Comparison of ENCODE assay signal across 19 cellular contexts in the genomic region with DNA sequence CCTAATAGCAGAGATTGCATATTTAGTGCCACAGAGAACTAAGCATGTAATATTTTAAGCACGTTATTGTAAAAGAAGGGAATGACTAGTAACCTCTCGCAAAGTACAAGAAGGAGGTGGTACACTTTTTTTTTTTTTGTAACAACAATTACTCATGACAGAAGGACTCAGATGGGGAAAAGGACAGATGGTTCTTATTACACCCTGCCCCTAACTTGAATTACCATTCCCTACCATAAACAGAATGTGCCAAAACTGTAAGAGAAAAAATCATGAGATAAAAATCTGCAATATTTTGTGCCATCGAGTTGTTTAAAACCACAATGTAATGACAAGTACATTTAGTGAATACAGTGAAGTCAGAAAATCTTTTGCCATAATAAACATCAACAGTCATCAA. TPM values are rescaled to one million over a fixed set of nuclear protein-coding genes. Genes with fewer than 3 reads are reported as not detected.
DNase-seq lines count a peak whose midpoint lies in the region; ATAC-seq and TF ChIP-seq lines count a peak whose summit lies in the region.
"Had no signal": no experiment of that assay in that cellular context is flagged by ENCODE, and none has a peak within 500 bp of the region (broad histone marks: within the 10 kb centered on the region; RNA-seq: fewer than 3 reads in every experiment).

No MANE protein-coding gene starts in this region.

- no peak overlapping the region for H3K4me3 ChIP-seq in IMR-90 (ENCODE audit: insufficient read depth, low read depth, low read length)
- H3K4me3 ChIP-seq in PC-3 (ENCODE audit: low read length) = no peak overlapping the region
- H3K4me3 ChIP-seq: GM12878, upper lobe of right lung had no signal

- no peak overlapping the region for H2AK9ac ChIP-seq in IMR-90 (replicated peaks; ENCODE audit: low read depth, low read length, poor library complexity)

- H3K14ac ChIP-seq in IMR-90 (replicated peaks; ENCODE audit: low read depth, low read length) = no peak overlapping the region

- no peak for TF ChIP-seq POLR2A in IMR-90 (IDR thresholded peaks at IDR 0.05; ENCODE audit: low read depth, low read length)

- H3K9me2 ChIP-seq in PC-3 (replicated peaks; ENCODE audit: low read length) = no peaks in the 10 kb centered on the region

- H3K9ac ChIP-seq in IMR-90 (ENCODE audit: low read depth, low read length) (no peak overlapping the region), PC-3 (ENCODE audit: low read length) (no peak overlapping the region)

- H3K56ac ChIP-seq in IMR-90 (ENCODE audit: extremely low read depth, insufficient read depth, low read length) = no peak overlapping the region

- no peaks in the 10 kb centered on the region for H3K79me1 ChIP-seq in IMR-90 (ENCODE audit: low read depth in 1 of 2, low read length in 2 of 2)

- no peak overlapping the region for H2AFZ ChIP-seq in IMR-90 (replicated peaks; ENCODE audit: low read length, poor library complexity)
- H2AFZ ChIP-seq in PC-3 (ENCODE audit: low read length) = no peak overlapping the region

- H4K20me1 ChIP-seq in IMR-90 (ENCODE audit: insufficient read depth, low read length) = no peaks in the 10 kb centered on the region
- H4K20me1 ChIP-seq in PC-3 (ENCODE audit: low read length) = no peaks in the 10 kb centered on the region

- no peak overlapping the region for H3K27ac ChIP-seq in IMR-90 (ENCODE audit: insufficient read depth, low read length)
- H3K27ac ChIP-seq in PC-3 (ENCODE audit: low read length) = no peak overlapping the region
- H3K27ac ChIP-seq: C4-2B, neutrophil, upper lobe of right lung had no signal

- ATAC-seq in IMR-90 (ENCODE audit: low read depth) = peak; percentile 17
- ATAC-seq in PC-3 = no peak
- ATAC-seq in GM21528 (IDR thresholded peaks at IDR 0.05; ENCODE audit: low FRiP score, unreplicated experiment) = no peak
- ATAC-seq: GM12878; stimulated activated memory B cell treated with anti-CD40 and anti-IgM and Interleukin-4, amounts not matched to agents 10 μg/mL and 1 μg/mL and 100 μg/mL, for 72 hours; upper lobe of right lung had no signal

- H2AK5ac ChIP-seq in IMR-90 (ENCODE audit: low read depth, low read length) = no peak overlapping the region

- DNase-seq in DMS 273 (lab: John Stamatoyannopoulos, UW; ENCODE audit: unreplicated experiment) (peak; percentile 51), IMR-90 (peak; percentile 58), brain pericyte (ENCODE audit: low read depth, low spot score) (peak; percentile 42), myocyte (ENCODE audit: low read depth) (peak; percentile 56), PC-3 (no peak), KBM-7 (no peak)
- DNase-seq in activated T-cell treated with anti-CD3 and anti-CD28 coated beads, Interleukin-2, amount 50 U/mL, for 1 hour = no peak
- DNase-seq: activated CD4-positive, CD25-positive, alpha-beta regulatory T cell; activated gamma-delta T cell treated with Interleukin-2 at 50 U/mL for 16 hours; foreskin melanocyte; immature natural killer cell; NCI-H2081; NCI-H774; upper lobe of right lung had no signal

- H3F3A ChIP-seq in PC-3 (ENCODE audit: low read length, unreplicated experiment) = no peaks in the 10 kb centered on the region

- no peak overlapping the region for H4K8ac ChIP-seq in IMR-90 (ENCODE audit: low read depth in 2 of 2, low read length in 2 of 2)

- no TSS peak for BruUV-seq in IMR-90 (replicated peaks; lab: Mats Ljungman, UMichigan)
- no TSS peak for BruUV-seq in PC-3 (replicated peaks; lab: Mats Ljungman, UMichigan)

- dilution Hi-C loops in IMR-90 (cut with HindIII; ENCODE audit: low sequenced_read_pairs, unreplicated experiment) = no loop called here

- CTCF ChIA-PET in IMR-90 (lab: Yijun Ruan, JAX) (no interaction called here), PC-3 (lab: Charles Lee) (no interaction called here)

- H3K23ac ChIP-seq in IMR-90 (ENCODE audit: low read depth, low read length) = no peak overlapping the region

- H2BK15ac ChIP-seq in IMR-90 (ENCODE audit: low read depth, low read length) = no peak overlapping the region

- POLR2A ChIA-PET in IMR-90 (lab: Charles Lee; ENCODE audit: unreplicated experiment) (no interaction called here), PC-3 (lab: Charles Lee; ENCODE audit: unreplicated experiment) (no interaction called here)

- intact Hi-C loops in IMR-90 (cut with micrococcal nuclease) = no loop called here
- intact Hi-C loops in PC-3 (cut with micrococcal nuclease) = loop anchor here (10.0 kb wide), 1 partner anchor 195 kb away; no protein-coding TSS in a partner anchor

- H4K5ac ChIP-seq in IMR-90 (ENCODE audit: low read depth, low read length) = no peak overlapping the region

- H3K9me3 ChIP-seq in IMR-90 (ENCODE audit: control insufficient read depth, insufficient read depth, low read length) (no peaks in the 10 kb centered on the region), PC-3 (ENCODE audit: low read length) (no peaks in the 10 kb centered on the region)
- H3K9me3 ChIP-seq: neutrophil, upper lobe of right lung had no signal

- no peak for TF ChIP-seq RAD21 in IMR-90 (IDR thresholded peaks at IDR 0.05; ENCODE audit: low read length)

- TF ChIP-seq CTCF in IMR-90 (conservative IDR thresholded peaks at IDR 0.05; ENCODE audit: low read depth, low read length) = no peak
- no peak for TF ChIP-seq CTCF in PC-3 (conservative IDR thresholded peaks at IDR 0.05; ENCODE audit: low read depth, low read length)

- in situ Hi-C loops in IMR-90 (cut with MboI; ENCODE audit: low sequenced_read_pairs) = no loop called here
- in situ Hi-C loops in KBM-7 (cut with MboI; ENCODE audit: low pct_unique_long_range_greater_than_20kb, low sequenced_read_pairs) = no loop called here

- H3K4ac ChIP-seq in IMR-90 (ENCODE audit: low read depth, low read length) = no peak overlapping the region

- peaks cover 2% of the 10 kb centered on the region; the same call in 1 of the 2 replicates for H3K4me1 ChIP-seq in IMR-90 (ENCODE audit: control insufficient read depth, insufficient read depth, low read length)
- H3K4me1 ChIP-seq in PC-3 (ENCODE audit: insufficient read depth, low read length) = peaks cover 24% of the 10 kb centered on the region

- H2BK20ac ChIP-seq in IMR-90 (ENCODE audit: low read depth, low read length) = no peak overlapping the region

- H3K79me2 ChIP-seq in PC-3 (ENCODE audit: low read length) = no peaks in the 10 kb centered on the region

- peaks cover 2% of the 10 kb centered on the region; the same call in 1 of the 2 replicates for H3K9me1 ChIP-seq in IMR-90 (ENCODE audit: insufficient read depth, low read length)

- no CpG with 5 or more reads among the region's 3 CpGs for WGBS in IMR-90 (ENCODE audit: extremely low coverage in 2 of 2, insufficient read length in 1 of 2), 2 experiments

- H2BK120ac ChIP-seq in IMR-90 (ENCODE audit: low read depth, low read length) = no peak overlapping the region

- H3K18ac ChIP-seq in IMR-90 (ENCODE audit: low read depth, low read length) = no peak overlapping the region

- no peak overlapping the region for H2BK5ac ChIP-seq in IMR-90 (ENCODE audit: low read depth, low read length, poor library complexity, severe bottlenecking)

- H3K27me3 ChIP-seq in IMR-90 (ENCODE audit: control insufficient read depth, insufficient read depth, low read length) (no peaks in the 10 kb centered on the region), PC-3 (ENCODE audit: low read length) (no peaks in the 10 kb centered on the region)
- H3K27me3 ChIP-seq: neutrophil, upper lobe of right lung had no signal

- H3K36me3 ChIP-seq in IMR-90 (ENCODE audit: control insufficient read depth, insufficient read depth, low read length) = no peaks in the 10 kb centered on the region
- H3K36me3 ChIP-seq in PC-3 (ENCODE audit: low read depth, low read length) = no peaks in the 10 kb centered on the region
- H3K36me3 ChIP-seq: neutrophil, upper lobe of right lung had no signal

- no peak overlapping the region for H4K91ac ChIP-seq in IMR-90 (ENCODE audit: insufficient read depth, low read depth, low read length)

- H3K4me2 ChIP-seq in IMR-90 (ENCODE audit: low read depth, low read length) (no peak overlapping the region), PC-3 (ENCODE audit: low read length) (no peak overlapping the region)

TF ChIP-seq in IMR-90, 13 proteins besides CTCF, POLR2A, EP300 and RAD21:
- TF ChIP-seq RCOR1 (IDR thresholded peaks at IDR 0.05; ENCODE audit: insufficient replicate concordance, low read length) = no peak
- no peak for TF ChIP-seq SMC3 (IDR thresholded peaks at IDR 0.05; ENCODE audit: low read depth, low read length)
- no peak for TF ChIP-seq RFX5 (IDR thresholded peaks at IDR 0.05; ENCODE audit: low read depth, low read length)
- TF ChIP-seq, protein P1, sequence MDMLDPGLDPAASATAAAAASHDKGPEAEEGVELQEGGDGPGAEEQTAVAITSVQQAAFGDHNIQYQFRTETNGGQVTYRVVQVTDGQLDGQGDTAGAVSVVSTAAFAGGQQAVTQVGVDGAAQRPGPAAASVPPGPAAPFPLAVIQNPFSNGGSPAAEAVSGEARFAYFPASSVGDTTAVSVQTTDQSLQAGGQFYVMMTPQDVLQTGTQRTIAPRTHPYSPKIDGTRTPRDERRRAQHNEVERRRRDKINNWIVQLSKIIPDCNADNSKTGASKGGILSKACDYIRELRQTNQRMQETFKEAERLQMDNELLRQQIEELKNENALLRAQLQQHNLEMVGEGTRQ (IDR thresholded peaks at IDR 0.05; ENCODE audit: low read depth, low read length) = no peak
- no peak for TF ChIP-seq CEBPB (IDR thresholded peaks at IDR 0.05; ENCODE audit: low read depth, low read length)
- TF ChIP-seq MAFK (IDR thresholded peaks at IDR 0.05; ENCODE audit: low read depth, low read length) = no peak
- TF ChIP-seq CHD1 (IDR thresholded peaks at IDR 0.05; ENCODE audit: low read depth, low read length) = no peak
- TF ChIP-seq, protein P2, sequence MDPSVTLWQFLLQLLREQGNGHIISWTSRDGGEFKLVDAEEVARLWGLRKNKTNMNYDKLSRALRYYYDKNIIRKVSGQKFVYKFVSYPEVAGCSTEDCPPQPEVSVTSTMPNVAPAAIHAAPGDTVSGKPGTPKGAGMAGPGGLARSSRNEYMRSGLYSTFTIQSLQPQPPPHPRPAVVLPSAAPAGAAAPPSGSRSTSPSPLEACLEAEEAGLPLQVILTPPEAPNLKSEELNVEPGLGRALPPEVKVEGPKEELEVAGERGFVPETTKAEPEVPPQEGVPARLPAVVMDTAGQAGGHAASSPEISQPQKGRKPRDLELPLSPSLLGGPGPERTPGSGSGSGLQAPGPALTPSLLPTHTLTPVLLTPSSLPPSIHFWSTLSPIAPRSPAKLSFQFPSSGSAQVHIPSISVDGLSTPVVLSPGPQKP (IDR thresholded peaks at IDR 0.05; ENCODE audit: borderline replicate concordance, low read depth, low read length) = no peak
- no peak for TF ChIP-seq MXI1 (IDR thresholded peaks at IDR 0.05; ENCODE audit: borderline replicate concordance, low read depth, low read length)
- no peak for TF ChIP-seq NFE2L2 (IDR thresholded peaks at IDR 0.05; ENCODE audit: low read depth, low read length)
- no peak for TF ChIP-seq MAZ (IDR thresholded peaks at IDR 0.05; ENCODE audit: borderline replicate concordance, low read depth, low read length)

RNA-seq across cellular contexts. Expression of a gene that starts 33.0 kb away (rescaled TPM):
- 109 and 126 TPM in 2 replicates for total RNA-seq in IMR-90 (2012; rRNA removed)
- polyA plus RNA-seq in IMR-90 (2012; rRNA removed) = 25.6 and 27.6 TPM in 2 replicates
- polyA plus RNA-seq in IMR-90 (2012; cell fraction: cytosol; rRNA removed) = 7.5 and 8.0 TPM in 2 replicates
- polyA plus RNA-seq in IMR-90 (2012; cell fraction: nucleus; rRNA removed; ENCODE audit: low replicate concordance) = 19.5 and 127 TPM in 2 replicates
- total RNA-seq in myocyte = 16.2 and 17.6 TPM in 2 replicates
- 10.0 TPM for polyA plus RNA-seq in myocyte (2012)
- 21.2 and 21.7 TPM in 2 replicates for total RNA-seq in PC-3 (2014; rRNA removed)

Comparison
In these comparisons a context has a peak if more than half of its experiments do, and no peak if none do; other contexts are left out.
1. DNase-seq: peak in DMS 273 (single experiment), IMR-90 (single experiment), brain pericyte (single experiment) and myocyte (single experiment); none in activated T-cell treated with anti-CD3 and anti-CD28 coated beads, Interleukin-2, amount 50 U/mL, for 1 hour (single experiment), PC-3 (single experiment) and KBM-7 (single experiment).